ENCODE assay signal across 10 cellular contexts in genomic region chr16:69820926-69821541, GRCh38. TPM values are rescaled to one million over a fixed set of nuclear protein-coding genes. Genes with fewer than 3 reads are reported as not detected.
DNase-seq lines count a peak whose midpoint lies in the region; ATAC-seq and TF ChIP-seq lines count a peak whose summit lies in the region.
"Had no signal": no experiment of that assay in that cellular context is flagged by ENCODE, and none has a peak within 500 bp of the region (broad histone marks: within the 10 kb centered on the region; RNA-seq: fewer than 3 reads in every experiment).

No MANE protein-coding gene starts in this region.

- no peak overlapping the region for H3K9ac ChIP-seq in fibroblast of lung (ENCODE audit: insufficient read depth, low read length)

- DNase-seq in AG04450 (ENCODE audit: low read depth, low spot score) = no peak
- peak; percentile 72 for DNase-seq in NCI-H2171 (lab: John Stamatoyannopoulos, UW)
- peak; percentile 55 to 66 for DNase-seq in fibroblast of lung (ENCODE audit: low read depth in 2 of 2)
- peak; percentile 19 for DNase-seq in occipital lobe (lab: John Stamatoyannopoulos, UW)
- no peak for DNase-seq in GF-D8 (lab: John Stamatoyannopoulos, UW)
- no peak for DNase-seq in NK-92 (lab: John Stamatoyannopoulos, UW; ENCODE audit: unreplicated experiment)
- DNase-seq in iPS-NIHi7 (ENCODE audit: extremely low spot score) = no peak
- DNase-seq: naive thymus-derived CD4-positive, alpha-beta T cell; NCI-H510A treated with DMSO at 0.1 percent for 48 hours had no signal

- H3K27me3 ChIP-seq in AG04450 (ENCODE audit: control insufficient read depth, insufficient read depth, low read length) (no peaks in the 10 kb centered on the region), fibroblast of lung (ENCODE audit: control insufficient read depth, insufficient read depth, low read length) (no peaks in the 10 kb centered on the region)

- H2AFZ ChIP-seq in fibroblast of lung (ENCODE audit: low read length) = peak overlapping the region; percentile 68

- TF ChIP-seq CTCF in AG04450 (IDR thresholded peaks at IDR 0.05; ENCODE audit: low read depth, low read length) (no peak), fibroblast of lung (conservative IDR thresholded peaks at IDR 0.05 in 1 of 2, IDR thresholded peaks at IDR 0.05 in 1 of 2; ENCODE audit: low read depth in 1 of 2, low read length in 2 of 2) (no peak)

- H3K9me3 ChIP-seq in AG04450 (ENCODE audit: control insufficient read depth, insufficient read depth, low read length) (0 out of 2 replicates have a peak, but pooled peaks cover 4% of the 10 kb centered on the region), fibroblast of lung (ENCODE audit: control insufficient read depth, insufficient read depth, low read depth, low read length) (no peaks in the 10 kb centered on the region)

- H3K27ac ChIP-seq in AG04450 (ENCODE audit: low read depth, low read length) = peak overlapping the region; percentile 52
- H3K27ac ChIP-seq in fibroblast of lung (ENCODE audit: insufficient read depth, low read length) = no peak overlapping the region

- H3K79me2 ChIP-seq in fibroblast of lung (ENCODE audit: control insufficient read depth, insufficient read depth, low read length) = no peaks in the 10 kb centered on the region

- peak overlapping the region; percentile 94 for H3K4me2 ChIP-seq in fibroblast of lung (ENCODE audit: extremely low read depth, insufficient read depth, low read length)

- H4K20me1 ChIP-seq in fibroblast of lung (ENCODE audit: control insufficient read depth, extremely low read depth, insufficient read depth, low read length) = no peaks in the 10 kb centered on the region

- H3K4me3 ChIP-seq in AG04450 (ENCODE audit: low read depth, low read length) = peak overlapping the region; percentile 29; the same call in 1 of the 2 replicates
- peak overlapping the region in 2 of 4 experiments; percentile 15 to 25 for H3K4me3 ChIP-seq in fibroblast of lung (replicated peaks in 1 of 4; ENCODE audit: control extremely low read depth in 1 of 4, insufficient read depth in 1 of 4, low read depth in 3 of 4, low read length in 4 of 4)

- no peak for ATAC-seq in GM19351 (IDR thresholded peaks at IDR 0.05; ENCODE audit: unreplicated experiment)
- ATAC-seq: naive thymus-derived CD4-positive, alpha-beta T cell had no signal

- CTCF ChIA-PET in AG04450 (lab: Charles Lee) = interaction anchor here (1.5 kb wide), 1 partner anchor 109 kb away, joined by 9 read pairs; no protein-coding TSS in a partner anchor

- H3K4me1 ChIP-seq in fibroblast of lung (ENCODE audit: control insufficient read depth, extremely low read depth, insufficient read depth, low read length) = no peaks in the 10 kb centered on the region

- H3K36me3 ChIP-seq in fibroblast of lung (ENCODE audit: control insufficient read depth, insufficient read depth, low read length) = no peaks in the 10 kb centered on the region

- POLR2A ChIA-PET in AG04450 (lab: Yijun Ruan, JAX) = no interaction called here

RNA-seq across cellular contexts. Expression of gene WWP2, which starts 58.9 kb away (rescaled TPM):
- polyA plus RNA-seq in AG04450 (2011; rRNA removed) = 13.1 and 13.4 TPM in 2 replicates
- 15.5 and 28.4 TPM in 2 replicates for polyA minus RNA-seq in AG04450 (2011; rRNA and poly(A)+ RNA removed)
- 11.3 and 16.3 TPM in 2 replicates for total RNA-seq in fibroblast of lung
- polyA plus RNA-seq in fibroblast of lung = 16.5 and 28.5 TPM in 2 replicates
- polyA plus RNA-seq in fibroblast of lung (2012) = 22.0 and 42.6 TPM in 2 replicates
- 56.4 and 63.6 TPM in 2 replicates for polyA minus RNA-seq in fibroblast of lung (ENCODE audit: low replicate concordance)
- total RNA-seq in occipital lobe = 15.9 TPM

Comparison
In these comparisons a context has a peak if more than half of its experiments do, and no peak if none do; other contexts are left out.
1. DNase-seq: peak in NCI-H2171 (single experiment), fibroblast of lung (2 of 2) and occipital lobe (single experiment); none in AG04450 (single experiment), GF-D8 (single experiment), NK-92 (single experiment) and iPS-NIHi7 (single experiment).